2 cellular contexts compared by ENCODE assay signal in the genomic region with DNA sequence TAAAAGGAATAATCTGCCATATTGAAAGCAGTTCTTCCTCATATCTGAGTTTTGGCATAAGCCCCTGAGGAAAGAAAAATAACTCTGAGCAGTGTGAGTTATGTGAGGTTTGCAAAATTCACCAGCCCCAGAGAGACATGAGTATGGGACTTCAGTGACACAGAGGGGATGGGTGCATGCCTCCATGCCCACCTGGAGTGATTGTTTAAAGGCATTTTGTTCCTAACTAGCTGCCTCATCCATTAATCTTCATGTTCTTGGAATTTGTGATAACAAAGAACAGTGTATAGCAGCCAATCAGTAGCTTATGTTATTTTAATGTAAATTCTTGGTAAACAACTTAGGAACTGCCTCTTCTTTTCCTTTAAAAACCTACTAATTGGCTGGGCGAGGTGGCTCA.
TF ChIP-seq lines count a peak whose summit lies in the region.

No MANE protein-coding gene starts in this region.

TF ChIP-seq in GM23338, 12 proteins besides CTCF, POLR2A, EP300 and RAD21 (continued from another document):
- no peak for TF ChIP-seq NANOG (IDR thresholded peaks at IDR 0.05; ENCODE audit: borderline replicate concordance)
- no peak for TF ChIP-seq EZH2phosphoT487 (IDR thresholded peaks at IDR 0.05; ENCODE audit: unreplicated experiment)
TF ChIP-seq in GM23338: peak in this region for 0.

TF ChIP-seq in WTC11, 78 proteins besides CTCF, POLR2A, EP300 and RAD21 (continued from another document):
- TF ChIP-seq, protein P1, sequence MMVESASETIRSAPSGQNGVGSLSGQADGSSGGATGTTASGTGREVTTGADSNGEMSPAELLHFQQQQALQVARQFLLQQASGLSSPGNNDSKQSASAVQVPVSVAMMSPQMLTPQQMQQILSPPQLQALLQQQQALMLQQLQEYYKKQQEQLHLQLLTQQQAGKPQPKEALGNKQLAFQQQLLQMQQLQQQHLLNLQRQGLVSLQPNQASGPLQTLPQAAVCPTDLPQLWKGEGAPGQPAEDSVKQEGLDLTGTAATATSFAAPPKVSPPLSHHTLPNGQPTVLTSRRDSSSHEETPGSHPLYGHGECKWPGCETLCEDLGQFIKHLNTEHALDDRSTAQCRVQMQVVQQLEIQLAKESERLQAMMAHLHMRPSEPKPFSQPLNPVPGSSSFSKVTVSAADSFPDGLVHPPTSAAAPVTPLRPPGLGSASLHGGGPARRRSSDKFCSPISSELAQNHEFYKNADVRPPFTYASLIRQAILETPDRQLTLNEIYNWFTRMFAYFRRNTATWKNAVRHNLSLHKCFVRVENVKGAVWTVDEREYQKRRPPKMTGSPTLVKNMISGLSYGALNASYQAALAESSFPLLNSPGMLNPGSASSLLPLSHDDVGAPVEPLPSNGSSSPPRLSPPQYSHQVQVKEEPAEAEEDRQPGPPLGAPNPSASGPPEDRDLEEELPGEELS (CRISPR knock-in tag; IDR thresholded peaks at IDR 0.05): no peak
- no peak for TF ChIP-seq FOXJ3 (CRISPR knock-in tag; IDR thresholded peaks at IDR 0.05; ENCODE audit: borderline replicate concordance)
